13 cellular contexts compared by ENCODE assay signal in genomic region chr14:105058521-105059034, GRCh38. TPM values are rescaled to one million over a fixed set of nuclear protein-coding genes. Genes with fewer than 3 reads are reported as not detected.
DNase-seq lines count a peak whose midpoint lies in the region; ATAC-seq and TF ChIP-seq lines count a peak whose summit lies in the region.
"Had no signal": no experiment of that assay in that cellular context is flagged by ENCODE, and none has a peak within 500 bp of the region (broad histone marks: within the 10 kb centered on the region; RNA-seq: fewer than 3 reads in every experiment).

No MANE protein-coding gene starts in this region.

- peaks cover 62% of the 10 kb centered on the region for H3K4me1 ChIP-seq in BLaER1
- peaks cover 52% of the 10 kb centered on the region for H3K4me1 ChIP-seq in CD4-positive, alpha-beta memory T cell (ENCODE audit: insufficient read depth, low read length)
- H3K4me1 ChIP-seq: SJSA1 had no signal

- peak overlapping the region; percentile 88 for H3K9ac ChIP-seq in BLaER1

- POLR2A ChIA-PET in CD4-positive, alpha-beta memory T cell (lab: Charles Lee; ENCODE audit: partially characterized antibody), result interaction anchor here (0.7 to 12.5 kb wide), 5 partner anchors 8 to 258 kb away, joined by 3 to 230 read pairs (median 9); partner anchors contain the start of genes GPR132 and ZBTB42
- POLR2A ChIA-PET in HEK293T (lab: Yijun Ruan, JAX), result no interaction called here

- peak overlapping the region; percentile 62 for H3K4me3 ChIP-seq in BLaER1
- H3K4me3 ChIP-seq in CD4-positive, alpha-beta memory T cell (ENCODE audit: low read length in 2 of 2), result no peak overlapping the region
- H3K4me3 ChIP-seq: cardiac muscle cell, SJSA1 had no signal

- ATAC-seq in naive B cell (ENCODE audit: low read depth in 2 of 2), result no peak
- ATAC-seq in HG03280 (IDR thresholded peaks at IDR 0.05; ENCODE audit: unreplicated experiment), result no peak
- no peak for ATAC-seq in GM19324 (IDR thresholded peaks at IDR 0.05; ENCODE audit: low FRiP score, unreplicated experiment)

- H3K9me3 ChIP-seq in BLaER1, result no peaks in the 10 kb centered on the region
- no peaks in the 10 kb centered on the region for H3K9me3 ChIP-seq in CD4-positive, alpha-beta memory T cell (ENCODE audit: control insufficient read depth in 1 of 2, low read length in 2 of 2)
- H3K9me3 ChIP-seq: SJSA1 had no signal

- CTCF ChIA-PET in CD4-positive, alpha-beta memory T cell (lab: Charles Lee; ENCODE audit: partially characterized antibody), result interaction anchor here (0.6 to 12.3 kb wide), 7 partner anchors 9 to 294 kb away, joined by 3 to 163 read pairs (median 3); no protein-coding TSS in a partner anchor
- CTCF ChIA-PET in HEK293T (lab: Yijun Ruan, JAX), result interaction anchor here (0.9 to 1.5 kb wide), 2 partner anchors 12 to 15 kb away, joined by 3 to 4 read pairs; no protein-coding TSS in a partner anchor

- no peaks in the 10 kb centered on the region for H3K9me3 Mint-ChIP-seq in CD4-positive, alpha-beta memory T cell
- H3K9me3 Mint-ChIP-seq in activated T-helper 1 cell treated with anti-CD3 and anti-CD28 coated beads, Interleukin-12 subunit alpha, Interleukin-12 subunit beta, Interleukin-2, Interleukin-4 antibody, amounts not matched to agents 30 ng/mL and 10 ng/mL and 1 ng/mL, durations not matched to agents 14 hours and 24 hours and 36 hours, result no peaks in the 10 kb centered on the region
- no peaks in the 10 kb centered on the region for H3K9me3 Mint-ChIP-seq in naive B cell

- intact Hi-C loops in CD4-positive, alpha-beta memory T cell (cut with micrococcal nuclease), result no loop called here
- intact Hi-C loops in activated T-helper 1 cell treated with anti-CD3 and anti-CD28 coated beads, Interleukin-12 subunit alpha, Interleukin-12 subunit beta, Interleukin-2, Interleukin-4 antibody, amounts not matched to agents 30 ng/mL and 10 ng/mL and 1 ng/mL, durations not matched to agents 14 hours and 24 hours and 36 hours (cut with micrococcal nuclease), result loop anchor here (1.0 kb wide), 3 partner anchors 12 to 37 kb away; partner anchors contain the start of gene CDCA4

- H3K4me3 Mint-ChIP-seq in CD4-positive, alpha-beta memory T cell, result peak overlapping the region in 4 of 8 donors; percentile 35 to 95 (median 50)
- H3K4me3 Mint-ChIP-seq in activated T-helper 1 cell treated with anti-CD3 and anti-CD28 coated beads, Interleukin-12 subunit alpha, Interleukin-12 subunit beta, Interleukin-2, Interleukin-4 antibody, amounts not matched to agents 30 ng/mL and 10 ng/mL and 1 ng/mL, durations not matched to agents 14 hours and 24 hours and 36 hours, result no peak overlapping the region
- H3K4me3 Mint-ChIP-seq in naive B cell, result peak overlapping the region in 6 of 8 donors; percentile 12 to 96 (median 68)

- H3K36me3 ChIP-seq in BLaER1, result peaks cover 45% of the 10 kb centered on the region
- H3K36me3 ChIP-seq in CD4-positive, alpha-beta memory T cell (ENCODE audit: insufficient read depth, low read length), result peaks cover 14% of the 10 kb centered on the region
- H3K36me3 ChIP-seq: cardiac muscle cell, SJSA1 had no signal

- no peaks in the 10 kb centered on the region for H3K27me3 ChIP-seq in BLaER1
- no peaks in the 10 kb centered on the region for H3K27me3 ChIP-seq in CD4-positive, alpha-beta memory T cell (ENCODE audit: insufficient read depth, low read length)
- H3K27me3 ChIP-seq: SJSA1 had no signal

- H3K4me2 ChIP-seq in BLaER1, result peak overlapping the region; percentile 100

- no peaks in the 10 kb centered on the region for H3K27me3 Mint-ChIP-seq in CD4-positive, alpha-beta memory T cell
- no peaks in the 10 kb centered on the region for H3K27me3 Mint-ChIP-seq in activated T-helper 1 cell treated with anti-CD3 and anti-CD28 coated beads, Interleukin-12 subunit alpha, Interleukin-12 subunit beta, Interleukin-2, Interleukin-4 antibody, amounts not matched to agents 30 ng/mL and 10 ng/mL and 1 ng/mL, durations not matched to agents 14 hours and 24 hours and 36 hours (ENCODE audit: insufficient read depth)
- no peaks in the 10 kb centered on the region for H3K27me3 Mint-ChIP-seq in naive B cell

- peaks cover 32 to 56% (median 44%) of the 10 kb centered on the region in 4 donors for H3K4me1 Mint-ChIP-seq in CD4-positive, alpha-beta memory T cell
- peaks cover 42% of the 10 kb centered on the region for H3K4me1 Mint-ChIP-seq in activated T-helper 1 cell treated with anti-CD3 and anti-CD28 coated beads, Interleukin-12 subunit alpha, Interleukin-12 subunit beta, Interleukin-2, Interleukin-4 antibody, amounts not matched to agents 30 ng/mL and 10 ng/mL and 1 ng/mL, durations not matched to agents 14 hours and 24 hours and 36 hours (ENCODE audit: low read depth)
- peaks cover 47 to 63% (median 50%) of the 10 kb centered on the region in 3 donors for H3K4me1 Mint-ChIP-seq in naive B cell

- H3K27ac ChIP-seq in BLaER1, result peak overlapping the region; percentile 96
- peak overlapping the region; percentile 93 for H3K27ac ChIP-seq in CD4-positive, alpha-beta memory T cell (ENCODE audit: low read depth, low read length)
- H3K27ac ChIP-seq: cardiac muscle cell, SJSA1 had no signal

- no peak for DNase-seq in CD4-positive, alpha-beta memory T cell
- DNase-seq in activated T-helper 1 cell treated with anti-CD3 and anti-CD28 coated beads, Interleukin-12 subunit alpha, Interleukin-12 subunit beta, Interleukin-2, Interleukin-4 antibody, amounts not matched to agents 30 ng/mL and 10 ng/mL and 1 ng/mL, durations not matched to agents 14 hours and 24 hours and 36 hours (ENCODE audit: low spot score), result no peak
- DNase-seq in naive B cell (no peak), NCI-H2029 treated with DMSO at 0.1 percent for 48 hours (lab: John Stamatoyannopoulos, UW) (no peak), HEK293T (ENCODE audit: extremely low spot score) (no peak)
- DNase-seq: activated effector memory CD4-positive, alpha-beta T cell treated with anti-CD3 and anti-CD28 coated beads, Interleukin-2, amount 50 U/mL, for 16 hours; GOT3 had no signal

- H3K27ac Mint-ChIP-seq in CD4-positive, alpha-beta memory T cell, result peak overlapping the region; percentile 85 to 100 (median 97)
- H3K27ac Mint-ChIP-seq in activated T-helper 1 cell treated with anti-CD3 and anti-CD28 coated beads, Interleukin-12 subunit alpha, Interleukin-12 subunit beta, Interleukin-2, Interleukin-4 antibody, amounts not matched to agents 30 ng/mL and 10 ng/mL and 1 ng/mL, durations not matched to agents 14 hours and 24 hours and 36 hours, result peak overlapping the region; percentile 100
- H3K27ac Mint-ChIP-seq in naive B cell, result peak overlapping the region; percentile 81 to 99 (median 98)

- H4K20me1 ChIP-seq in BLaER1, result peaks cover 85% of the 10 kb centered on the region

- H3K36me3 Mint-ChIP-seq in CD4-positive, alpha-beta memory T cell, result peaks cover 23 to 45% of the 10 kb centered on the region in 2 donors
- peaks cover 14% of the 10 kb centered on the region for H3K36me3 Mint-ChIP-seq in activated T-helper 1 cell treated with anti-CD3 and anti-CD28 coated beads, Interleukin-12 subunit alpha, Interleukin-12 subunit beta, Interleukin-2, Interleukin-4 antibody, amounts not matched to agents 30 ng/mL and 10 ng/mL and 1 ng/mL, durations not matched to agents 14 hours and 24 hours and 36 hours (ENCODE audit: low read depth)
- H3K36me3 Mint-ChIP-seq in naive B cell, result peaks cover 7 to 11% of the 10 kb centered on the region in 2 donors

TF ChIP-seq in HEK293T, 16 proteins besides CTCF, POLR2A, EP300 and RAD21:
- TF ChIP-seq HDGF (IDR thresholded peaks at IDR 0.05; ENCODE audit: borderline replicate concordance), result no peak
- TF ChIP-seq TARDBP (IDR thresholded peaks at IDR 0.05), result no peak
- TF ChIP-seq NFRKB (IDR thresholded peaks at IDR 0.05), result no peak
- TF ChIP-seq LEF1 (IDR thresholded peaks at IDR 0.05; ENCODE audit: borderline replicate concordance), result no peak

RNA-seq across cellular contexts. Expression of gene GPR132, which starts 6.7 kb away (rescaled TPM):
- total RNA-seq in CD4-positive, alpha-beta memory T cell, result 10 to 100 TPM; 47.3 to 49.2 TPM
- polyA plus RNA-seq in CD4-positive, alpha-beta memory T cell, result 10 to 100 TPM in 1 of 2 donors, 1 to 10 TPM in 1; 4.9 to 40.0 TPM
- 24.6 and 24.9 TPM in 2 replicates for total RNA-seq in activated T-helper 1 cell treated with anti-CD3 and anti-CD28 coated beads, Interleukin-12 subunit alpha, Interleukin-12 subunit beta, Interleukin-2, Interleukin-4 antibody, amounts not matched to agents 30 ng/mL and 10 ng/mL and 1 ng/mL, durations not matched to agents 14 hours and 24 hours and 36 hours
- 10 to 100 TPM in 4 of 6 donors, 1 to 10 TPM in 2; 8.2 to 33.0 (median 10.8) TPM for polyA plus RNA-seq in naive B cell (ENCODE audit: low read depth in 6 of 6)
- total RNA-seq: LHCN-M2, SJSA1 had no signal

RNA-seq across cellular contexts. Expression of gene CDCA4, which starts 37.7 kb away (rescaled TPM):
- 10 to 100 TPM; 17.1 to 19.0 TPM for total RNA-seq in CD4-positive, alpha-beta memory T cell
- polyA plus RNA-seq in CD4-positive, alpha-beta memory T cell, result 10 to 100 TPM; 18.7 to 20.9 TPM
- 62.5 and 63.7 TPM in 2 replicates for total RNA-seq in activated T-helper 1 cell treated with anti-CD3 and anti-CD28 coated beads, Interleukin-12 subunit alpha, Interleukin-12 subunit beta, Interleukin-2, Interleukin-4 antibody, amounts not matched to agents 30 ng/mL and 10 ng/mL and 1 ng/mL, durations not matched to agents 14 hours and 24 hours and 36 hours
- polyA plus RNA-seq in naive B cell (ENCODE audit: low read depth in 6 of 6), result 10 to 100 TPM in 1 of 6 donors, 1 to 10 TPM in 5; 4.6 to 11.9 (median 6.7) TPM
